ENCODE assay signal across 8 cellular contexts in the genomic region with DNA sequence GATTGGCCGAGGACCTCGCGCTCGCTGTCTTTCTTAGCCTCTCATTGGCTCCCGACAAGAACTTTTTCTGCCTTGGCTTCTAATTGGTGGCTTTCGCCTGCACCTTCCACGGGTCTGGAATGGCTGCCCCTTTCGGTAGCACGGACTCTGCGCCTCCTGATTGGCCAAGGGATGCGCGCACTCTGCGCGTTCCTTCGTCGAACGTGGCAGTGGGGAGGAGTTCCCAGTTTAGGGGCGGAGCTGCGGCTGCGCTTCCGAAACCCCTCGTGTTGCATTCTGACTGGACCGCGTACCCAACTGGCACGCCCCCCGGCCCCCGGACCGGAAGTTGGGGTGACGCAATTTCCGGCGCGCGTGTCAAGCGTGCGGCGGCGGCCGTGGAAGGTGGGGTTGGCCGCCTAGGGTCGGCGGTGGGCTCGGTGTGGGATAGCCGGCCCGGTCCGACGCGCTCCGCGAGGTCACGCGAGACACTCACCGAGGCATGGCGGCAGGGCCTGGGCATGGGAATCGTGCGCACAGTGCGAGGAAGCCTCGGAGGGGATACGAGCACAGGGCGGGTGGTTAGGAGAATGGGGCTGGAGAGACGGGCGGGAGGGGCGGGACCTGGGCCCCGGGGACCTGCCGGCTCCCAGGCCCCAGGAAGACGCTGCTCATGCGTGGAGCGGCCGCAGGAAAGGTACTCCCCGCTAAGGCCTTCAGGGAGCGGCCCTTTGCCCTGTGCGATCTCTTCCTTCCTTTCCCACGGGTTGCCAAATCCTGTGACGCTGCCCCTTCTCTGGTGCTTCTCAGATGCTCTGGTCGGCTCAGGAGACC. TPM values are rescaled to one million over a fixed set of nuclear protein-coding genes. Genes with fewer than 3 reads are reported as not detected.
A peak's percentile ranks its signal among the peaks of the same experiment; 100 is the strongest.
DNase-seq lines count a peak whose midpoint lies in the region; ATAC-seq and TF ChIP-seq lines count a peak whose summit lies in the region.

No MANE protein-coding gene starts in this region.

- ATAC-seq in GM21737 (IDR thresholded peaks at IDR 0.05; ENCODE audit: unreplicated experiment) (peak; percentile 73), esophagus mucosa (peak; percentile 89)

- no peaks in the 10 kb centered on the region for H3K27me3 ChIP-seq in mucosa of stomach (ENCODE audit: control insufficient read depth, insufficient read depth, low read length)

- DNase-seq in DMS79 (lab: John Stamatoyannopoulos, UW) (peak; percentile 98), KG1 (lab: John Stamatoyannopoulos, UW) (peak; percentile 99)
- DNase-seq in activated T-cell treated with anti-CD3 and anti-CD28 coated beads, Interleukin-2, amount 50 U/mL, for 48 hours = peak; percentile 100
- DNase-seq in stimulated activated CD8-positive, alpha-beta memory T cell treated with anti-CD3 and anti-CD28 coated beads, Interleukin-4, amount 100 ng/mL, for 48 hours = peak; percentile 99

- H3K9ac ChIP-seq in mucosa of stomach (ENCODE audit: low read length) = peak overlapping the region; percentile 81

- H3K4me3 ChIP-seq in mucosa of stomach (ENCODE audit: low read length) = peak overlapping the region; percentile 83

- H3K9me3 ChIP-seq in mucosa of stomach (ENCODE audit: control insufficient read depth, low read length) = no peaks in the 10 kb centered on the region

- H3K36me3 ChIP-seq in mucosa of stomach (ENCODE audit: control insufficient read depth, insufficient read depth, low read length) = peaks cover 5% of the 10 kb centered on the region

- H3K4me1 ChIP-seq in mucosa of stomach (ENCODE audit: control insufficient read depth, insufficient read depth, low read length) = peaks cover 71% of the 10 kb centered on the region

TF ChIP-seq in PFSK-1, 5 proteins besides CTCF, POLR2A, EP300 and RAD21:
- peak; percentile 88 for TF ChIP-seq TAF1 (IDR thresholded peaks at IDR 0.05; ENCODE audit: borderline replicate concordance, insufficient read depth, low read length)
- TF ChIP-seq SIN3A (IDR thresholded peaks at IDR 0.05; ENCODE audit: borderline replicate concordance, insufficient read depth, low read length) = peak; percentile 96; the same call in 1 of the 2 replicates
- no peak for TF ChIP-seq FOXP2 (optimal IDR thresholded peaks at IDR 0.05; ENCODE audit: borderline replicate concordance, extremely low read depth, extremely low read length, insufficient read depth)
- peak; percentile 93 for TF ChIP-seq POLR2AphosphoS5 (IDR thresholded peaks at IDR 0.05; ENCODE audit: low read depth, low read length)
- TF ChIP-seq, protein P1, sequence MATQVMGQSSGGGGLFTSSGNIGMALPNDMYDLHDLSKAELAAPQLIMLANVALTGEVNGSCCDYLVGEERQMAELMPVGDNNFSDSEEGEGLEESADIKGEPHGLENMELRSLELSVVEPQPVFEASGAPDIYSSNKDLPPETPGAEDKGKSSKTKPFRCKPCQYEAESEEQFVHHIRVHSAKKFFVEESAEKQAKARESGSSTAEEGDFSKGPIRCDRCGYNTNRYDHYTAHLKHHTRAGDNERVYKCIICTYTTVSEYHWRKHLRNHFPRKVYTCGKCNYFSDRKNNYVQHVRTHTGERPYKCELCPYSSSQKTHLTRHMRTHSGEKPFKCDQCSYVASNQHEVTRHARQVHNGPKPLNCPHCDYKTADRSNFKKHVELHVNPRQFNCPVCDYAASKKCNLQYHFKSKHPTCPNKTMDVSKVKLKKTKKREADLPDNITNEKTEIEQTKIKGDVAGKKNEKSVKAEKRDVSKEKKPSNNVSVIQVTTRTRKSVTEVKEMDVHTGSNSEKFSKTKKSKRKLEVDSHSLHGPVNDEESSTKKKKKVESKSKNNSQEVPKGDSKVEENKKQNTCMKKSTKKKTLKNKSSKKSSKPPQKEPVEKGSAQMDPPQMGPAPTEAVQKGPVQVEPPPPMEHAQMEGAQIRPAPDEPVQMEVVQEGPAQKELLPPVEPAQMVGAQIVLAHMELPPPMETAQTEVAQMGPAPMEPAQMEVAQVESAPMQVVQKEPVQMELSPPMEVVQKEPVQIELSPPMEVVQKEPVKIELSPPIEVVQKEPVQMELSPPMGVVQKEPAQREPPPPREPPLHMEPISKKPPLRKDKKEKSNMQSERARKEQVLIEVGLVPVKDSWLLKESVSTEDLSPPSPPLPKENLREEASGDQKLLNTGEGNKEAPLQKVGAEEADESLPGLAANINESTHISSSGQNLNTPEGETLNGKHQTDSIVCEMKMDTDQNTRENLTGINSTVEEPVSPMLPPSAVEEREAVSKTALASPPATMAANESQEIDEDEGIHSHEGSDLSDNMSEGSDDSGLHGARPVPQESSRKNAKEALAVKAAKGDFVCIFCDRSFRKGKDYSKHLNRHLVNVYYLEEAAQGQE (IDR thresholded peaks at IDR 0.05; ENCODE audit: insufficient read depth in 1 of 2, low read depth in 2 of 2, low read length in 2 of 2) = peak in 1 of 2 experiments; percentile 67; a peak in 1 of 4 replicates
TF ChIP-seq in PFSK-1: peak in this region for 4.

RNA-seq across cellular contexts. Expression of a gene that starts 0.6 kb away (rescaled TPM):
- polyA plus RNA-seq in PFSK-1 (2012; ENCODE audit: insufficient read length, low read depth) = 1,753 TPM
- 812 TPM for total RNA-seq in esophagus mucosa

RNA-seq across cellular contexts. Expression of a gene that starts 10.2 kb away (rescaled TPM):
- 1,120 TPM for polyA plus RNA-seq in PFSK-1 (2012; ENCODE audit: insufficient read length, low read depth)
- total RNA-seq in esophagus mucosa = 300 TPM

RNA-seq across cellular contexts. Expression of a gene that starts 26.1 kb away (rescaled TPM):
- not detected for polyA plus RNA-seq in PFSK-1 (2012; ENCODE audit: insufficient read length, low read depth)
- total RNA-seq in esophagus mucosa = 0.24 TPM

RNA-seq across cellular contexts. Expression of a gene that starts 27.9 kb away (rescaled TPM):
- polyA plus RNA-seq in PFSK-1 (2012; ENCODE audit: insufficient read length, low read depth) = 161 TPM
- total RNA-seq in esophagus mucosa = 18.7 TPM

RNA-seq across cellular contexts. Expression of a gene that starts 30.4 kb away (rescaled TPM):
- polyA plus RNA-seq in PFSK-1 (2012; ENCODE audit: insufficient read length, low read depth) = 217 TPM
- total RNA-seq in esophagus mucosa = 68.9 TPM

Comparison
In these comparisons a context has a peak if more than half of its experiments do, and no peak if none do; other contexts are left out.
1. Peak in every context shown above with its lines: DNase-seq, ATAC-seq and H3K4me3 ChIP-seq.